Comparison of ENCODE assay signal across 15 cellular contexts in the genomic region with DNA sequence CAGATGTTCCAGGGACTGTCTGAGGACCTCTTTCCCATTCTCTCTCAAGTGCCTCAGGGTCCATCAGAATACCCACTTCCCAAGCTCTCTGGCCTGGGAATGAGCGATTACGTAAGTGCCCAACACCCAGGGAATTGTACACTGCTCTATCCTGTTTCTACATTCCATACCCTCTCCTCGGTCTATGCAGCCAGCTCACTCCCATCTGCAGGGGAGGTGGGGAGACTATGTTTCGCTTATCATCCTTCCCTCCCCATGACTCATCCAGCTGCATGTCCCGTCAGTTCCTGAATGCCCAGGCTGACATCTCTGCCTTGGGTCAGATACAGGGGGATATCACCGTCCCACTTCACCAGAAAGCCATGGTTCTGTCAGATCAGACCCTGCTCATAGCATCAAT. TPM values are rescaled to one million over a fixed set of nuclear protein-coding genes. Genes with fewer than 3 reads are reported as not detected.
DNase-seq lines count a peak whose midpoint lies in the region; ATAC-seq and TF ChIP-seq lines count a peak whose summit lies in the region.
"Had no signal": no experiment of that assay in that cellular context is flagged by ENCODE, and none has a peak within 500 bp of the region (broad histone marks: within the 10 kb centered on the region; RNA-seq: fewer than 3 reads in every experiment).

No MANE protein-coding gene starts in this region.

- ATAC-seq in heart left ventricle (no peak), left cardiac atrium (no peak), GM19351 (IDR thresholded peaks at IDR 0.05; ENCODE audit: unreplicated experiment) (no peak)
- ATAC-seq in activated naive CD4-positive, alpha-beta T cell treated with anti-CD3 and anti-CD28 coated beads, Interleukin-2, amount 50 U/mL, for 72 hours: no peak

- H3K9ac ChIP-seq in adipocyte (ENCODE audit: low read length): no peak overlapping the region
- no peak overlapping the region for H3K9ac ChIP-seq in fibroblast of lung (ENCODE audit: insufficient read depth, low read length)
- no peak overlapping the region for H3K9ac ChIP-seq in stomach smooth muscle (ENCODE audit: low read length in 2 of 2)

- TF ChIP-seq CTCF in heart left ventricle (IDR thresholded peaks at IDR 0.05): no peak
- no peak for TF ChIP-seq CTCF in fibroblast of lung (conservative IDR thresholded peaks at IDR 0.05 in 1 of 2, IDR thresholded peaks at IDR 0.05 in 1 of 2; ENCODE audit: low read depth in 1 of 2, low read length in 2 of 2)

- no peaks in the 10 kb centered on the region for H4K20me1 ChIP-seq in fibroblast of lung (ENCODE audit: control insufficient read depth, extremely low read depth, insufficient read depth, low read length)

- H2AFZ ChIP-seq in fibroblast of lung (ENCODE audit: low read length): no peak overlapping the region

- H3K9me3 ChIP-seq in heart left ventricle (no peaks in the 10 kb centered on the region), adipocyte (ENCODE audit: control insufficient read depth, low read length) (no peaks in the 10 kb centered on the region), fibroblast of lung (ENCODE audit: control insufficient read depth, insufficient read depth, low read depth, low read length) (no peaks in the 10 kb centered on the region), stomach smooth muscle (ENCODE audit: control insufficient read depth in 2 of 2, low read length in 2 of 2) (no peaks in the 10 kb centered on the region)

- WGBS in heart left ventricle, 4 donors: 65 to 80% (median 73%) methylated on average over 6 of the region's 6 CpGs

- intact Hi-C loops in heart left ventricle (cut with DNase I) (loop anchor here in 3 of 10 donors (2.0 to 10.0 kb wide), 4 partner anchors 35 to 866 kb away; partner anchors contain the start of genes CD1D (in 2 of the 3) and IFI16 (in 1 of the 3)), left cardiac atrium (cut with DNase I) (no loop called here)

- no peaks in the 10 kb centered on the region for H3K27me3 ChIP-seq in heart left ventricle
- no peaks in the 10 kb centered on the region for H3K27me3 ChIP-seq in adipocyte (replicated peaks; ENCODE audit: control insufficient read depth, insufficient read depth, low read length)
- no peaks in the 10 kb centered on the region for H3K27me3 ChIP-seq in fibroblast of lung (ENCODE audit: control insufficient read depth, insufficient read depth, low read length)
- no peaks in the 10 kb centered on the region for H3K27me3 ChIP-seq in stomach smooth muscle (ENCODE audit: control insufficient read depth in 1 of 2, insufficient read depth in 2 of 2, low read length in 2 of 2)

- peaks cover 12 to 23% of the 10 kb centered on the region in 2 donors for H3K36me3 Mint-ChIP-seq in activated naive CD4-positive, alpha-beta T cell treated with anti-CD3 and anti-CD28 coated beads, Interleukin-2, amount 50 U/mL, for 72 hours

- H3K36me3 ChIP-seq in heart left ventricle: no peaks in the 10 kb centered on the region
- H3K36me3 ChIP-seq in adipocyte (ENCODE audit: control insufficient read depth, insufficient read depth, low read length, severe bottlenecking): no peaks in the 10 kb centered on the region
- H3K36me3 ChIP-seq in fibroblast of lung (ENCODE audit: control insufficient read depth, insufficient read depth, low read length): no peaks in the 10 kb centered on the region
- no peaks in the 10 kb centered on the region for H3K36me3 ChIP-seq in stomach smooth muscle (ENCODE audit: control insufficient read depth in 2 of 2, insufficient read depth in 2 of 2, low read length in 2 of 2)

- H3K9me3 Mint-ChIP-seq in activated naive CD4-positive, alpha-beta T cell treated with anti-CD3 and anti-CD28 coated beads, Interleukin-2, amount 50 U/mL, for 72 hours: peaks cover 19 to 21% of the 10 kb centered on the region in 2 donors

- no peak overlapping the region for H3K4me2 ChIP-seq in fibroblast of lung (ENCODE audit: extremely low read depth, insufficient read depth, low read length)

- no peak for TF ChIP-seq POLR2A in heart left ventricle (IDR thresholded peaks at IDR 0.05)

- H3K27ac ChIP-seq in heart left ventricle (peak overlapping the region; percentile 16 to 94 (median 76)), fibroblast of lung (ENCODE audit: insufficient read depth, low read length) (no peak overlapping the region), stomach smooth muscle (ENCODE audit: low read length) (peak overlapping the region; percentile 37)
- H3K27ac ChIP-seq: HL-60 had no signal

- H3K4me1 ChIP-seq in heart left ventricle: peaks cover 0 to 55% (median 26%) of the 10 kb centered on the region in 12 donors
- peaks cover 28% of the 10 kb centered on the region for H3K4me1 ChIP-seq in adipocyte (ENCODE audit: control insufficient read depth, insufficient read depth, low read length)
- H3K4me1 ChIP-seq in fibroblast of lung (ENCODE audit: control insufficient read depth, extremely low read depth, insufficient read depth, low read length): no peaks in the 10 kb centered on the region
- H3K4me1 ChIP-seq in stomach smooth muscle (ENCODE audit: control insufficient read depth, insufficient read depth, low read length): peaks cover 9% of the 10 kb centered on the region

- DNase-seq in heart left ventricle: no peak
- DNase-seq in left cardiac atrium: no peak
- DNase-seq in adipocyte (ENCODE audit: low read depth): peak; percentile 3
- DNase-seq in fibroblast of lung (ENCODE audit: low read depth in 2 of 2): peak; percentile 28 to 30
- DNase-seq in NCI-H2107 (lab: John Stamatoyannopoulos, UW): no peak
- no peak for DNase-seq in activated naive CD4-positive, alpha-beta T cell treated with anti-CD3 and anti-CD28 coated beads, Interleukin-2, amount 50 U/mL, for 72 hours (ENCODE audit: low spot score in 2 of 2)
- DNase-seq: activated effector memory CD4-positive, alpha-beta T cell treated with anti-CD3 and anti-CD28 coated beads, Interleukin-2, amount 50 U/mL, for 16 hours; caudate nucleus; mesendoderm; NCI-H2029 treated with DMSO at 0.1 percent for 48 hours had no signal

- H3K79me2 ChIP-seq in fibroblast of lung (ENCODE audit: control insufficient read depth, insufficient read depth, low read length): no peaks in the 10 kb centered on the region

- H3K4me3 ChIP-seq in heart left ventricle: no peak overlapping the region
- H3K4me3 ChIP-seq in adipocyte (ENCODE audit: low read length): no peak overlapping the region
- no peak overlapping the region for H3K4me3 ChIP-seq in fibroblast of lung (replicated peaks in 1 of 4; ENCODE audit: control extremely low read depth in 1 of 4, insufficient read depth in 1 of 4, low read depth in 3 of 4, low read length in 4 of 4)
- H3K4me3 ChIP-seq in stomach smooth muscle (ENCODE audit: low read length in 2 of 2): no peak overlapping the region
- H3K4me3 ChIP-seq: skin epidermis had no signal

- H3K27ac Mint-ChIP-seq in activated naive CD4-positive, alpha-beta T cell treated with anti-CD3 and anti-CD28 coated beads, Interleukin-2, amount 50 U/mL, for 72 hours: no peak overlapping the region

RNA-seq across cellular contexts. Expression of gene CD1D, which starts 34.5 kb away (rescaled TPM):
- total RNA-seq in heart left ventricle: 1 to 10 TPM in 7 of 9 donors, under 1 TPM in 2; 0.38 to 5.3 (median 1.7) TPM
- 1 to 10 TPM; 2.0 TPM for polyA plus RNA-seq in heart left ventricle
- under 1 TPM; 0.74 to 0.76 TPM for total RNA-seq in left cardiac atrium
- 0.51 and 0.66 TPM in 2 replicates for total RNA-seq in fibroblast of lung
- not detected in 2 replicates for polyA plus RNA-seq in fibroblast of lung
- polyA plus RNA-seq in fibroblast of lung (2012): not detected in 2 replicates
- not detected in 2 replicates for polyA minus RNA-seq in fibroblast of lung (ENCODE audit: low replicate concordance)
- not detected for total RNA-seq in activated naive CD4-positive, alpha-beta T cell treated with anti-CD3 and anti-CD28 coated beads, Interleukin-2, amount 50 U/mL, for 72 hours
- total RNA-seq: activated CD8-positive, alpha-beta memory T cell treated with anti-CD3 and anti-CD28 coated beads for 36 hours had no signal

Comparison
In these comparisons a context has a peak if more than half of its experiments do, and no peak if none do; other contexts are left out.
1. DNase-seq: peak in adipocyte (single experiment) and fibroblast of lung (2 of 2); none in heart left ventricle (0 of 5), left cardiac atrium (single experiment), NCI-H2107 (single experiment) and activated naive CD4-positive, alpha-beta T cell treated with anti-CD3 and anti-CD28 coated beads, Interleukin-2, amount 50 U/mL, for 72 hours (0 of 2).